ENCODE assay signal across 1 cellular context in the genomic region with DNA sequence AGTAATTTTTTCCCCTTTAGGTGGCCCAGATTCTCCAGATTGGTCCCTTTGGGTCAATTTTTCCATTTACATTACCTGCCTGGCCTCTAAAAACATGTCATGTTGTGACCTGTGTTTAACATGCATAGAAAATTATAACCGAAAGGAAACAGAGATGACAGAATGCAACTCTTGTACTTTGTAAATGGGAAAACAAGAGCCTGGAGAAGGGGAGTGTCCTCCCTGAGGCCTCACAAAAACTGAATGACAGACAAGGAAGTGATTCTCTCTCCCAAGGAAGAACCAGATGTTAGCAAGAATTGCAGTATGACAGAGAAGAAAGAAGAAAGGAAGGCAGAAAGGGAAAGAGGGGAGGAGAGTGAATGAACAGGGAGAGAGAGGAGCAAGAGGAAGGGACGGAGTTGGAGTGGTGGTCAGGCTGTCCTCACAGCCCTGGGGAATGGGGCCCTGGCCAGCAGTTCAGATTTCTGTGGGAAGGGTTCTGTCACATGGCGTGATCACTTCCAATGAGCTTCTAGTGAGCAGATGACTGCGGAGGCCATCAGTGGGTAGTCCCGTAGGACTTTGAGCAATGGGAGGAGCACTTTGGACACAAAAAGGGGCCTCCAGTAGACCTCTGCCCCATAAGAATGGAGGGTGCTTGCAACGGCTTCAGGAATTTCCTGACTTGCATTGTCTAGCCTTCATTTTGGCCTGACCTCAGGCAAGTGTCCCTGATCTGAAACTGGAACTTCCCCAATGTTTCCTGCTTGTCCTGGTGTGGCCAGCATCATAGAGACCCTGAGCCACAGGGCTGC.
TF ChIP-seq lines count a peak whose summit lies in the region.

No MANE protein-coding gene starts in this region.

TF ChIP-seq in HepG2, 621 proteins besides CTCF, POLR2A, EP300 and RAD21 (continued from another document and continues in another):
- TF ChIP-seq, protein P1, sequence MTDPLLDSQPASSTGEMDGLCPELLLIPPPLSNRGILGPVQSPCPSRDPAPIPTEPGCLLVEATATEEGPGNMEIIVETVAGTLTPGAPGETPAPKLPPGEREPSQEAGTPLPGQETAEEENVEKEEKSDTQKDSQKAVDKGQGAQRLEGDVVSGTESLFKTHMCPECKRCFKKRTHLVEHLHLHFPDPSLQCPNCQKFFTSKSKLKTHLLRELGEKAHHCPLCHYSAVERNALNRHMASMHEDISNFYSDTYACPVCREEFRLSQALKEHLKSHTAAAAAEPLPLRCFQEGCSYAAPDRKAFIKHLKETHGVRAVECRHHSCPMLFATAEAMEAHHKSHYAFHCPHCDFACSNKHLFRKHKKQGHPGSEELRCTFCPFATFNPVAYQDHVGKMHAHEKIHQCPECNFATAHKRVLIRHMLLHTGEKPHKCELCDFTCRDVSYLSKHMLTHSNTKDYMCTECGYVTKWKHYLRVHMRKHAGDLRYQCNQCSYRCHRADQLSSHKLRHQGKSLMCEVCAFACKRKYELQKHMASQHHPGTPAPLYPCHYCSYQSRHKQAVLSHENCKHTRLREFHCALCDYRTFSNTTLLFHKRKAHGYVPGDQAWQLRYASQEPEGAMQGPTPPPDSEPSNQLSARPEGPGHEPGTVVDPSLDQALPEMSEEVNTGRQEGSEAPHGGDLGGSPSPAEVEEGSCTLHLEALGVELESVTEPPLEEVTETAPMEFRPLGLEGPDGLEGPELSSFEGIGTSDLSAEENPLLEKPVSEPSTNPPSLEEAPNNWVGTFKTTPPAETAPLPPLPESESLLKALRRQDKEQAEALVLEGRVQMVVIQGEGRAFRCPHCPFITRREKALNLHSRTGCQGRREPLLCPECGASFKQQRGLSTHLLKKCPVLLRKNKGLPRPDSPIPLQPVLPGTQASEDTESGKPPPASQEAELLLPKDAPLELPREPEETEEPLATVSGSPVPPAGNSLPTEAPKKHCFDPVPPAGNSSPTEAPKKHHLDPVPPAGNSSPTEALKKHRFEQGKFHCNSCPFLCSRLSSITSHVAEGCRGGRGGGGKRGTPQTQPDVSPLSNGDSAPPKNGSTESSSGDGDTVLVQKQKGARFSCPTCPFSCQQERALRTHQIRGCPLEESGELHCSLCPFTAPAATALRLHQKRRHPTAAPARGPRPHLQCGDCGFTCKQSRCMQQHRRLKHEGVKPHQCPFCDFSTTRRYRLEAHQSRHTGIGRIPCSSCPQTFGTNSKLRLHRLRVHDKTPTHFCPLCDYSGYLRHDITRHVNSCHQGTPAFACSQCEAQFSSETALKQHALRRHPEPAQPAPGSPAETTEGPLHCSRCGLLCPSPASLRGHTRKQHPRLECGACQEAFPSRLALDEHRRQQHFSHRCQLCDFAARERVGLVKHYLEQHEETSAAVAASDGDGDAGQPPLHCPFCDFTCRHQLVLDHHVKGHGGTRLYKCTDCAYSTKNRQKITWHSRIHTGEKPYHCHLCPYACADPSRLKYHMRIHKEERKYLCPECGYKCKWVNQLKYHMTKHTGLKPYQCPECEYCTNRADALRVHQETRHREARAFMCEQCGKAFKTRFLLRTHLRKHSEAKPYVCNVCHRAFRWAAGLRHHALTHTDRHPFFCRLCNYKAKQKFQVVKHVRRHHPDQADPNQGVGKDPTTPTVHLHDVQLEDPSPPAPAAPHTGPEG (CRISPR knock-in tag; IDR thresholded peaks at IDR 0.05) = 0 out of 2 replicates have a peak, but pooled peaks have one; percentile 75
- TF ChIP-seq, protein P2, sequence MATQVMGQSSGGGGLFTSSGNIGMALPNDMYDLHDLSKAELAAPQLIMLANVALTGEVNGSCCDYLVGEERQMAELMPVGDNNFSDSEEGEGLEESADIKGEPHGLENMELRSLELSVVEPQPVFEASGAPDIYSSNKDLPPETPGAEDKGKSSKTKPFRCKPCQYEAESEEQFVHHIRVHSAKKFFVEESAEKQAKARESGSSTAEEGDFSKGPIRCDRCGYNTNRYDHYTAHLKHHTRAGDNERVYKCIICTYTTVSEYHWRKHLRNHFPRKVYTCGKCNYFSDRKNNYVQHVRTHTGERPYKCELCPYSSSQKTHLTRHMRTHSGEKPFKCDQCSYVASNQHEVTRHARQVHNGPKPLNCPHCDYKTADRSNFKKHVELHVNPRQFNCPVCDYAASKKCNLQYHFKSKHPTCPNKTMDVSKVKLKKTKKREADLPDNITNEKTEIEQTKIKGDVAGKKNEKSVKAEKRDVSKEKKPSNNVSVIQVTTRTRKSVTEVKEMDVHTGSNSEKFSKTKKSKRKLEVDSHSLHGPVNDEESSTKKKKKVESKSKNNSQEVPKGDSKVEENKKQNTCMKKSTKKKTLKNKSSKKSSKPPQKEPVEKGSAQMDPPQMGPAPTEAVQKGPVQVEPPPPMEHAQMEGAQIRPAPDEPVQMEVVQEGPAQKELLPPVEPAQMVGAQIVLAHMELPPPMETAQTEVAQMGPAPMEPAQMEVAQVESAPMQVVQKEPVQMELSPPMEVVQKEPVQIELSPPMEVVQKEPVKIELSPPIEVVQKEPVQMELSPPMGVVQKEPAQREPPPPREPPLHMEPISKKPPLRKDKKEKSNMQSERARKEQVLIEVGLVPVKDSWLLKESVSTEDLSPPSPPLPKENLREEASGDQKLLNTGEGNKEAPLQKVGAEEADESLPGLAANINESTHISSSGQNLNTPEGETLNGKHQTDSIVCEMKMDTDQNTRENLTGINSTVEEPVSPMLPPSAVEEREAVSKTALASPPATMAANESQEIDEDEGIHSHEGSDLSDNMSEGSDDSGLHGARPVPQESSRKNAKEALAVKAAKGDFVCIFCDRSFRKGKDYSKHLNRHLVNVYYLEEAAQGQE (IDR thresholded peaks at IDR 0.05; ENCODE audit: borderline replicate concordance in 1 of 2, low read depth in 1 of 2, low read length in 2 of 2) = peak in 1 of 2 experiments; percentile 51; a peak in 1 of 4 replicates
- TF ChIP-seq ZNF451 (CRISPR knock-in tag; IDR thresholded peaks at IDR 0.05) = 0 out of 2 replicates have a peak, but pooled peaks have one; percentile 40
- peak; percentile 85 for TF ChIP-seq NFYB (CRISPR knock-in tag; IDR thresholded peaks at IDR 0.05)
- TF ChIP-seq, protein P3, sequence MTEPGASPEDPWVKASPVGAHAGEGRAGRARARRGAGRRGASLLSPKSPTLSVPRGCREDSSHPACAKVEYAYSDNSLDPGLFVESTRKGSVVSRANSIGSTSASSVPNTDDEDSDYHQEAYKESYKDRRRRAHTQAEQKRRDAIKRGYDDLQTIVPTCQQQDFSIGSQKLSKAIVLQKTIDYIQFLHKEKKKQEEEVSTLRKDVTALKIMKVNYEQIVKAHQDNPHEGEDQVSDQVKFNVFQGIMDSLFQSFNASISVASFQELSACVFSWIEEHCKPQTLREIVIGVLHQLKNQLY (CRISPR knock-in tag; IDR thresholded peaks at IDR 0.05) = peak; percentile 13; the same call in 1 of the 2 replicates
- TF ChIP-seq, protein P4, sequence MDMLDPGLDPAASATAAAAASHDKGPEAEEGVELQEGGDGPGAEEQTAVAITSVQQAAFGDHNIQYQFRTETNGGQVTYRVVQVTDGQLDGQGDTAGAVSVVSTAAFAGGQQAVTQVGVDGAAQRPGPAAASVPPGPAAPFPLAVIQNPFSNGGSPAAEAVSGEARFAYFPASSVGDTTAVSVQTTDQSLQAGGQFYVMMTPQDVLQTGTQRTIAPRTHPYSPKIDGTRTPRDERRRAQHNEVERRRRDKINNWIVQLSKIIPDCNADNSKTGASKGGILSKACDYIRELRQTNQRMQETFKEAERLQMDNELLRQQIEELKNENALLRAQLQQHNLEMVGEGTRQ (IDR thresholded peaks at IDR 0.05; ENCODE audit: low read depth, low read length) = peak; percentile 79; the same call in 1 of the 2 replicates
- TF ChIP-seq, protein P4 (CRISPR knock-in tag; IDR thresholded peaks at IDR 0.05; ENCODE audit: borderline replicate concordance) = peak; percentile 92; the same call in 1 of the 2 replicates
- TF ChIP-seq TCF12 (IDR thresholded peaks at IDR 0.05) = no peak
- TF ChIP-seq TCF12 (CRISPR knock-in tag; IDR thresholded peaks at IDR 0.05) = no peak
- TF ChIP-seq THAP11 (CRISPR knock-in tag; IDR thresholded peaks at IDR 0.05) = peak; percentile 34
- TF ChIP-seq, protein P5, sequence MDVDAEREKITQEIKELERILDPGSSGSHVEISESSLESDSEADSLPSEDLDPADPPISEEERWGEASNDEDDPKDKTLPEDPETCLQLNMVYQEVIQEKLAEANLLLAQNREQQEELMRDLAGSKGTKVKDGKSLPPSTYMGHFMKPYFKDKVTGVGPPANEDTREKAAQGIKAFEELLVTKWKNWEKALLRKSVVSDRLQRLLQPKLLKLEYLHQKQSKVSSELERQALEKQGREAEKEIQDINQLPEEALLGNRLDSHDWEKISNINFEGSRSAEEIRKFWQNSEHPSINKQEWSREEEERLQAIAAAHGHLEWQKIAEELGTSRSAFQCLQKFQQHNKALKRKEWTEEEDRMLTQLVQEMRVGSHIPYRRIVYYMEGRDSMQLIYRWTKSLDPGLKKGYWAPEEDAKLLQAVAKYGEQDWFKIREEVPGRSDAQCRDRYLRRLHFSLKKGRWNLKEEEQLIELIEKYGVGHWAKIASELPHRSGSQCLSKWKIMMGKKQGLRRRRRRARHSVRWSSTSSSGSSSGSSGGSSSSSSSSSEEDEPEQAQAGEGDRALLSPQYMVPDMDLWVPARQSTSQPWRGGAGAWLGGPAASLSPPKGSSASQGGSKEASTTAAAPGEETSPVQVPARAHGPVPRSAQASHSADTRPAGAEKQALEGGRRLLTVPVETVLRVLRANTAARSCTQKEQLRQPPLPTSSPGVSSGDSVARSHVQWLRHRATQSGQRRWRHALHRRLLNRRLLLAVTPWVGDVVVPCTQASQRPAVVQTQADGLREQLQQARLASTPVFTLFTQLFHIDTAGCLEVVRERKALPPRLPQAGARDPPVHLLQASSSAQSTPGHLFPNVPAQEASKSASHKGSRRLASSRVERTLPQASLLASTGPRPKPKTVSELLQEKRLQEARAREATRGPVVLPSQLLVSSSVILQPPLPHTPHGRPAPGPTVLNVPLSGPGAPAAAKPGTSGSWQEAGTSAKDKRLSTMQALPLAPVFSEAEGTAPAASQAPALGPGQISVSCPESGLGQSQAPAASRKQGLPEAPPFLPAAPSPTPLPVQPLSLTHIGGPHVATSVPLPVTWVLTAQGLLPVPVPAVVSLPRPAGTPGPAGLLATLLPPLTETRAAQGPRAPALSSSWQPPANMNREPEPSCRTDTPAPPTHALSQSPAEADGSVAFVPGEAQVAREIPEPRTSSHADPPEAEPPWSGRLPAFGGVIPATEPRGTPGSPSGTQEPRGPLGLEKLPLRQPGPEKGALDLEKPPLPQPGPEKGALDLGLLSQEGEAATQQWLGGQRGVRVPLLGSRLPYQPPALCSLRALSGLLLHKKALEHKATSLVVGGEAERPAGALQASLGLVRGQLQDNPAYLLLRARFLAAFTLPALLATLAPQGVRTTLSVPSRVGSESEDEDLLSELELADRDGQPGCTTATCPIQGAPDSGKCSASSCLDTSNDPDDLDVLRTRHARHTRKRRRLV (CRISPR knock-in tag; IDR thresholded peaks at IDR 0.05) = 0 out of 2 replicates have a peak, but pooled peaks have one; percentile 60
- peak; percentile 61; the same call in 1 of the 2 replicates for TF ChIP-seq RBFOX2 (IDR thresholded peaks at IDR 0.05; ENCODE audit: low read depth, low read length)
- 0 out of 2 replicates have a peak, but pooled peaks have one; percentile 16 for TF ChIP-seq SIX1 (CRISPR knock-in tag; IDR thresholded peaks at IDR 0.05; ENCODE audit: borderline replicate concordance)
- no peak for TF ChIP-seq NRL (CRISPR knock-in tag; IDR thresholded peaks at IDR 0.05; ENCODE audit: borderline replicate concordance)
- TF ChIP-seq CENPX (CRISPR knock-in tag; IDR thresholded peaks at IDR 0.05) = 0 out of 2 replicates have a peak, but pooled peaks have one; percentile 46
- peak; percentile 97 for TF ChIP-seq SP5 (CRISPR knock-in tag; IDR thresholded peaks at IDR 0.05; ENCODE audit: borderline replicate concordance, low read depth)
- peak; percentile 93 for TF ChIP-seq ZNF441 (CRISPR knock-in tag; IDR thresholded peaks at IDR 0.05; ENCODE audit: borderline replicate concordance)
- TF ChIP-seq TOPORS (CRISPR knock-in tag; IDR thresholded peaks at IDR 0.05) = peak; percentile 56; the same call in 1 of the 2 replicates
- TF ChIP-seq ZFX (CRISPR knock-in tag; IDR thresholded peaks at IDR 0.05; ENCODE audit: low read depth) = peak; percentile 68
- TF ChIP-seq ATF7-NPFF (CRISPR knock-in tag; IDR thresholded peaks at IDR 0.05; ENCODE audit: low read depth) = 0 out of 2 replicates have a peak, but pooled peaks have one; percentile 39
- TF ChIP-seq, protein P6, sequence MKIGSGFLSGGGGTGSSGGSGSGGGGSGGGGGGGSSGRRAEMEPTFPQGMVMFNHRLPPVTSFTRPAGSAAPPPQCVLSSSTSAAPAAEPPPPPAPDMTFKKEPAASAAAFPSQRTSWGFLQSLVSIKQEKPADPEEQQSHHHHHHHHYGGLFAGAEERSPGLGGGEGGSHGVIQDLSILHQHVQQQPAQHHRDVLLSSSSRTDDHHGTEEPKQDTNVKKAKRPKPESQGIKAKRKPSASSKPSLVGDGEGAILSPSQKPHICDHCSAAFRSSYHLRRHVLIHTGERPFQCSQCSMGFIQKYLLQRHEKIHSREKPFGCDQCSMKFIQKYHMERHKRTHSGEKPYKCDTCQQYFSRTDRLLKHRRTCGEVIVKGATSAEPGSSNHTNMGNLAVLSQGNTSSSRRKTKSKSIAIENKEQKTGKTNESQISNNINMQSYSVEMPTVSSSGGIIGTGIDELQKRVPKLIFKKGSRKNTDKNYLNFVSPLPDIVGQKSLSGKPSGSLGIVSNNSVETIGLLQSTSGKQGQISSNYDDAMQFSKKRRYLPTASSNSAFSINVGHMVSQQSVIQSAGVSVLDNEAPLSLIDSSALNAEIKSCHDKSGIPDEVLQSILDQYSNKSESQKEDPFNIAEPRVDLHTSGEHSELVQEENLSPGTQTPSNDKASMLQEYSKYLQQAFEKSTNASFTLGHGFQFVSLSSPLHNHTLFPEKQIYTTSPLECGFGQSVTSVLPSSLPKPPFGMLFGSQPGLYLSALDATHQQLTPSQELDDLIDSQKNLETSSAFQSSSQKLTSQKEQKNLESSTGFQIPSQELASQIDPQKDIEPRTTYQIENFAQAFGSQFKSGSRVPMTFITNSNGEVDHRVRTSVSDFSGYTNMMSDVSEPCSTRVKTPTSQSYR (CRISPR knock-in tag; IDR thresholded peaks at IDR 0.05; ENCODE audit: borderline replicate concordance) = peak; percentile 37; the same call in 1 of the 2 replicates
- TF ChIP-seq, protein P7, sequence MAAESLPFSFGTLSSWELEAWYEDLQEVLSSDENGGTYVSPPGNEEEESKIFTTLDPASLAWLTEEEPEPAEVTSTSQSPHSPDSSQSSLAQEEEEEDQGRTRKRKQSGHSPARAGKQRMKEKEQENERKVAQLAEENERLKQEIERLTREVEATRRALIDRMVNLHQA (CRISPR knock-in tag; IDR thresholded peaks at IDR 0.05) = no peak
- TF ChIP-seq SALL1 (CRISPR knock-in tag; IDR thresholded peaks at IDR 0.05) = peak; percentile 71
- peak; percentile 87; the same call in 1 of the 2 replicates for TF ChIP-seq DR1 (CRISPR knock-in tag; IDR thresholded peaks at IDR 0.05)
- peak; percentile 70 for TF ChIP-seq NCOA2 (CRISPR knock-in tag; IDR thresholded peaks at IDR 0.05)
